ENCODE assay signal across 16 cellular contexts in genomic region chrX:131801066-131801465, GRCh38.
DNase-seq lines count a peak whose midpoint lies in the region; ATAC-seq, FAIRE-seq and TF ChIP-seq lines count a peak whose summit lies in the region.
"Had no signal": no experiment of that assay in that cellular context is flagged by ENCODE, and none has a peak within 500 bp of the region (broad histone marks: within the 10 kb centered on the region; RNA-seq: fewer than 3 reads in every experiment).

No MANE protein-coding gene starts in this region.

- H3K9me3 Mint-ChIP-seq in activated CD8-positive, alpha-beta T cell treated with anti-CD3 and anti-CD28 coated beads, Interleukin-2, amount 10 ng/mL, durations not matched to agents 7 days and 5 days (ENCODE audit: insufficient read depth) = no peaks in the 10 kb centered on the region
- no peaks in the 10 kb centered on the region for H3K9me3 Mint-ChIP-seq in activated CD8-positive, alpha-beta T cell treated with anti-CD3 and anti-CD28 coated beads for 36 hours
- H3K9me3 Mint-ChIP-seq in astrocyte (ENCODE audit: unreplicated experiment) = no peaks in the 10 kb centered on the region
- H3K9me3 Mint-ChIP-seq in type B pancreatic cell = peaks cover 5% of the 10 kb centered on the region
- H3K9me3 Mint-ChIP-seq in CD8-positive, alpha-beta memory T cell = peaks cover 0 to 2% (median 0%) of the 10 kb centered on the region in 5 donors
- H3K9me3 Mint-ChIP-seq: HFFc6 had no signal

- no peak overlapping the region for H3K27ac ChIP-seq in astrocyte (ENCODE audit: low read depth, low read length)
- no peak overlapping the region for H3K27ac ChIP-seq in CD8-positive, alpha-beta memory T cell (ENCODE audit: low read depth, low read length)
- H3K27ac ChIP-seq: 22Rv1 had no signal

- H2AFZ ChIP-seq in astrocyte (ENCODE audit: low read depth, low read length) = no peak overlapping the region

- H3K36me3 Mint-ChIP-seq in activated CD8-positive, alpha-beta T cell treated with anti-CD3 and anti-CD28 coated beads, Interleukin-2, amount 10 ng/mL, durations not matched to agents 7 days and 5 days (ENCODE audit: low read depth) = no peaks in the 10 kb centered on the region
- no peaks in the 10 kb centered on the region for H3K36me3 Mint-ChIP-seq in activated CD8-positive, alpha-beta T cell treated with anti-CD3 and anti-CD28 coated beads for 36 hours (ENCODE audit: low read depth)
- H3K36me3 Mint-ChIP-seq in astrocyte (ENCODE audit: low read depth, unreplicated experiment) = no peaks in the 10 kb centered on the region
- H3K36me3 Mint-ChIP-seq in type B pancreatic cell = no peaks in the 10 kb centered on the region
- H3K36me3 Mint-ChIP-seq in CD8-positive, alpha-beta memory T cell = no peaks in the 10 kb centered on the region

- H3K4me3 ChIP-seq in astrocyte (ENCODE audit: insufficient read depth, low read depth, low read length) (no peak overlapping the region), fibroblast of pulmonary artery (replicated peaks; ENCODE audit: low read depth, low read length) (no peak overlapping the region)
- H3K4me3 ChIP-seq in CD8-positive, alpha-beta memory T cell (ENCODE audit: low read length) = no peak overlapping the region
- H3K4me3 ChIP-seq: HAP-1 had no signal

- H4K20me1 ChIP-seq in astrocyte (ENCODE audit: insufficient read depth, low read length) = no peaks in the 10 kb centered on the region

- no peak for ATAC-seq in activated CD8-positive, alpha-beta T cell treated with anti-CD3 and anti-CD28 coated beads, Interleukin-2, amount 10 ng/mL, durations not matched to agents 7 days and 5 days
- ATAC-seq in activated CD8-positive, alpha-beta T cell treated with anti-CD3 and anti-CD28 coated beads for 36 hours = no peak

- H3K4me3 Mint-ChIP-seq in activated CD8-positive, alpha-beta T cell treated with anti-CD3 and anti-CD28 coated beads, Interleukin-2, amount 10 ng/mL, durations not matched to agents 7 days and 5 days = no peak overlapping the region
- no peak overlapping the region for H3K4me3 Mint-ChIP-seq in activated CD8-positive, alpha-beta T cell treated with anti-CD3 and anti-CD28 coated beads for 36 hours
- H3K4me3 Mint-ChIP-seq in astrocyte (ENCODE audit: unreplicated experiment) (no peak overlapping the region), type B pancreatic cell (no peak overlapping the region)
- H3K4me3 Mint-ChIP-seq in CD8-positive, alpha-beta memory T cell = no peak overlapping the region

- no peaks in the 10 kb centered on the region for H3K27me3 Mint-ChIP-seq in activated CD8-positive, alpha-beta T cell treated with anti-CD3 and anti-CD28 coated beads, Interleukin-2, amount 10 ng/mL, durations not matched to agents 7 days and 5 days (ENCODE audit: low read depth)
- H3K27me3 Mint-ChIP-seq in activated CD8-positive, alpha-beta T cell treated with anti-CD3 and anti-CD28 coated beads for 36 hours = no peaks in the 10 kb centered on the region
- H3K27me3 Mint-ChIP-seq in astrocyte (ENCODE audit: low read depth, unreplicated experiment) = no peaks in the 10 kb centered on the region
- no peaks in the 10 kb centered on the region for H3K27me3 Mint-ChIP-seq in type B pancreatic cell
- peaks cover 0 to 3% of the 10 kb centered on the region in 2 donors for H3K27me3 Mint-ChIP-seq in CD8-positive, alpha-beta memory T cell

- no peaks in the 10 kb centered on the region for H3K79me2 ChIP-seq in astrocyte (ENCODE audit: insufficient read depth, low read length)

- TF ChIP-seq CTCF in activated CD8-positive, alpha-beta T cell treated with anti-CD3 and anti-CD28 coated beads for 36 hours (IDR thresholded peaks at IDR 0.05) = no peak
- TF ChIP-seq CTCF in astrocyte (IDR thresholded peaks at IDR 0.05; ENCODE audit: insufficient read depth, low read depth, low read length) (no peak), fibroblast of pulmonary artery (IDR thresholded peaks at IDR 0.05; ENCODE audit: low read length, missing control alignments) (no peak), type B pancreatic cell (conservative IDR thresholded peaks at IDR 0.05) (no peak), D721Med (IDR thresholded peaks at IDR 0.05; ENCODE audit: insufficient read depth, missing control alignments) (no peak)

- intact Hi-C loops in activated CD8-positive, alpha-beta T cell treated with anti-CD3 and anti-CD28 coated beads for 36 hours (cut with micrococcal nuclease) = no loop called here

- H3K9me3 ChIP-seq in astrocyte (ENCODE audit: insufficient read depth, low read depth, low read length) = no peaks in the 10 kb centered on the region
- no peaks in the 10 kb centered on the region for H3K9me3 ChIP-seq in CD8-positive, alpha-beta memory T cell (ENCODE audit: low read length)
- H3K9me3 ChIP-seq: HAP-1 had no signal

- DNase-seq in activated CD8-positive, alpha-beta T cell treated with anti-CD3 and anti-CD28 coated beads, Interleukin-2, amount 10 ng/mL, durations not matched to agents 7 days and 5 days = no peak
- no peak for DNase-seq in activated CD8-positive, alpha-beta T cell treated with anti-CD3 and anti-CD28 coated beads for 36 hours
- DNase-seq in astrocyte (ENCODE audit: low read depth) (no peak), fibroblast of pulmonary artery (ENCODE audit: low read depth) (peak; percentile 10), type B pancreatic cell (ENCODE audit: extremely low spot score, unreplicated experiment) (no peak), D721Med (ENCODE audit: insufficient read length, low spot score) (no peak)
- no peak for DNase-seq in CD8-positive, alpha-beta memory T cell
- no peak for DNase-seq in stimulated activated CD4-positive, alpha-beta T cell treated with anti-CD3 and anti-CD28 coated beads, Interleukin-15, amount 100 ng/mL, for 24 hours
- DNase-seq: Calu3, DMS79, HFFc6 had no signal

- no peaks in the 10 kb centered on the region for H3K27me3 ChIP-seq in astrocyte (ENCODE audit: insufficient read depth, low read length)
- H3K27me3 ChIP-seq in CD8-positive, alpha-beta memory T cell (ENCODE audit: insufficient read depth, low read length, poor library complexity, severe bottlenecking) = no peaks in the 10 kb centered on the region

- POLR2A ChIA-PET in activated CD8-positive, alpha-beta T cell treated with anti-CD3 and anti-CD28 coated beads, Interleukin-2, amount 10 ng/mL, durations not matched to agents 7 days and 5 days (lab: Charles Lee) = interaction anchor here (0.7 kb wide), 1 partner anchor 53 kb away, joined by 3 read pairs; no protein-coding TSS in a partner anchor
- POLR2A ChIA-PET in activated CD8-positive, alpha-beta T cell treated with anti-CD3 and anti-CD28 coated beads for 36 hours (lab: Charles Lee) = interaction anchor here (1.1 kb wide), 1 partner anchor 12 kb away, joined by 3 read pairs; no protein-coding TSS in a partner anchor
- POLR2A ChIA-PET in CD8-positive, alpha-beta memory T cell (lab: Charles Lee) = no interaction called here

- FAIRE-seq in astrocyte (lab: Jason Lieb, UNC) = peak; percentile 92
- FAIRE-seq in D721Med (lab: Jason Lieb, UNC) = no peak
- FAIRE-seq: G401.6, GM12891, H1 had no signal

- no peaks in the 10 kb centered on the region for H3K36me3 ChIP-seq in astrocyte (ENCODE audit: insufficient read depth, low read length)
- H3K36me3 ChIP-seq in CD8-positive, alpha-beta memory T cell (ENCODE audit: insufficient read depth, low read length) = no peaks in the 10 kb centered on the region

- H3K4me1 Mint-ChIP-seq in activated CD8-positive, alpha-beta T cell treated with anti-CD3 and anti-CD28 coated beads, Interleukin-2, amount 10 ng/mL, durations not matched to agents 7 days and 5 days (ENCODE audit: low read depth) = no peaks in the 10 kb centered on the region
- no peaks in the 10 kb centered on the region for H3K4me1 Mint-ChIP-seq in activated CD8-positive, alpha-beta T cell treated with anti-CD3 and anti-CD28 coated beads for 36 hours (ENCODE audit: low read depth)
- no peaks in the 10 kb centered on the region for H3K4me1 Mint-ChIP-seq in astrocyte (ENCODE audit: low read depth, unreplicated experiment)
- H3K4me1 Mint-ChIP-seq in type B pancreatic cell (ENCODE audit: unreplicated experiment) = peaks cover 5% of the 10 kb centered on the region
- peaks cover 0 to 12% (median 10%) of the 10 kb centered on the region in 3 donors for H3K4me1 Mint-ChIP-seq in CD8-positive, alpha-beta memory T cell

- H3K9ac ChIP-seq in astrocyte (ENCODE audit: low read length) = no peak overlapping the region

- peak overlapping the region; percentile 2 for H3K27ac Mint-ChIP-seq in activated CD8-positive, alpha-beta T cell treated with anti-CD3 and anti-CD28 coated beads, Interleukin-2, amount 10 ng/mL, durations not matched to agents 7 days and 5 days
- H3K27ac Mint-ChIP-seq in activated CD8-positive, alpha-beta T cell treated with anti-CD3 and anti-CD28 coated beads for 36 hours = no peak overlapping the region
- no peak overlapping the region for H3K27ac Mint-ChIP-seq in astrocyte (ENCODE audit: unreplicated experiment)
- H3K27ac Mint-ChIP-seq in type B pancreatic cell = peak overlapping the region; percentile 3
- no peak overlapping the region for H3K27ac Mint-ChIP-seq in CD8-positive, alpha-beta memory T cell
- H3K27ac Mint-ChIP-seq: HFFc6 had no signal

- CTCF ChIA-PET in activated CD8-positive, alpha-beta T cell treated with anti-CD3 and anti-CD28 coated beads, Interleukin-2, amount 10 ng/mL, durations not matched to agents 7 days and 5 days (lab: Charles Lee) = no interaction called here
- CTCF ChIA-PET in activated CD8-positive, alpha-beta T cell treated with anti-CD3 and anti-CD28 coated beads for 36 hours (lab: Charles Lee) = no interaction called here
- CTCF ChIA-PET in CD8-positive, alpha-beta memory T cell (lab: Charles Lee) = no interaction called here

- H3K4me1 ChIP-seq in astrocyte (ENCODE audit: insufficient read depth, low read length) = no peaks in the 10 kb centered on the region
- H3K4me1 ChIP-seq in CD8-positive, alpha-beta memory T cell (ENCODE audit: insufficient read depth, low read length) = no peaks in the 10 kb centered on the region
- H3K4me1 ChIP-seq: HAP-1 had no signal

- H3K4me2 ChIP-seq in astrocyte (ENCODE audit: low read length) = no peak overlapping the region

Comparison
In these comparisons a context has a peak if more than half of its experiments do, and no peak if none do; other contexts are left out.
1. H3K27ac Mint-ChIP-seq: peak in activated CD8-positive, alpha-beta T cell treated with anti-CD3 and anti-CD28 coated beads, Interleukin-2, amount 10 ng/mL, durations not matched to agents 7 days and 5 days (single experiment) and type B pancreatic cell (single experiment); none in activated CD8-positive, alpha-beta T cell treated with anti-CD3 and anti-CD28 coated beads for 36 hours (single experiment), astrocyte (single experiment) and CD8-positive, alpha-beta memory T cell (0 of 8).